1 cellular context compared by ENCODE assay signal in genomic region chr16:9821331-9821730, GRCh38.
TF ChIP-seq lines count a peak whose summit lies in the region.

No MANE protein-coding gene starts in this region.

TF ChIP-seq in WTC11, 78 proteins besides CTCF, POLR2A, EP300 and RAD21:
- no peak for TF ChIP-seq ZNF425 (CRISPR knock-in tag; conservative IDR thresholded peaks at IDR 0.05)
- no peak for TF ChIP-seq IRF1 (CRISPR knock-in tag; IDR thresholded peaks at IDR 0.05)
